ENCODE assay signal across 21 cellular contexts in the genomic region with DNA sequence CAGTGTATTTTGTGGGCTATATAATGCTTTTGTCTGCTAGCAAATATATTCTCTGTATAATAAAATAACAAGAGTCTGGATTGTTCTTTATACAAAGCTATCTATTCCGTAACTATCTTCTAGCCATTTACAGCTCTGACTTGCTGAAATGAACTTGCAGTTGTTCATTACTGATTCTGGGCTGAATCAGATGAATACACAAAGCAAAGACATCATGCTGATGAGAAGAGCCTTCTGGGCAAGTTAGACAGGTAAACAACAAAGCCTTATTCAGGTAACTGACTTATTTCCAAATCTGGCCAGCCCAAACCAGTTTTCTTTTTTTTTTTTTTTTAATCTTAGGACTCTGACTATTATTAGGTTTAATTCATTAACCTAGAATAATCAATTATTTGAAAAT.
"Had no signal": no experiment of that assay in that cellular context is flagged by ENCODE, and none has a peak within 500 bp of the region (broad histone marks: within the 10 kb centered on the region; RNA-seq: fewer than 3 reads in every experiment).

No MANE protein-coding gene starts in this region.

- H3K27ac Mint-ChIP-seq: activated naive CD4-positive, alpha-beta T cell treated with anti-CD3 and anti-CD28 coated beads for 36 hours; activated naive CD8-positive, alpha-beta T cell treated with anti-CD3 and anti-CD28 coated beads, Interleukin-2, amount 50 U/mL, for 24 hours; activated T-helper 17 cell treated with anti-CD3 and anti-CD28 coated beads, Interleukin-2, amount 50 U/mL, for 72 hours; immature natural killer cell; nephron progenitor cell; stimulated activated naive B cell treated with anti-CD40 and anti-IgM and Interleukin-4, amounts not matched to agents 10 μg/mL and 1 μg/mL and 100 μg/mL, for 72 hours had no signal

- H3K9me3 ChIP-seq: esophagus squamous epithelium, prostate gland, tibial artery had no signal

- H3K4me1 Mint-ChIP-seq: activated naive CD8-positive, alpha-beta T cell treated with anti-CD3 and anti-CD28 coated beads, Interleukin-2, amount 50 U/mL, for 24 hours; activated T-helper 17 cell treated with anti-CD3 and anti-CD28 coated beads, Interleukin-2, amount 50 U/mL, for 72 hours; immature natural killer cell; nephron progenitor cell; stimulated activated naive B cell treated with anti-CD40 and anti-IgM and Interleukin-4, amounts not matched to agents 10 μg/mL and 1 μg/mL and 100 μg/mL, for 72 hours had no signal

- H3K4me3 Mint-ChIP-seq: activated naive CD4-positive, alpha-beta T cell treated with anti-CD3 and anti-CD28 coated beads for 36 hours; activated naive CD8-positive, alpha-beta T cell treated with anti-CD3 and anti-CD28 coated beads, Interleukin-2, amount 50 U/mL, for 24 hours; activated T-helper 17 cell treated with anti-CD3 and anti-CD28 coated beads, Interleukin-2, amount 50 U/mL, for 72 hours; immature natural killer cell; nephron progenitor cell; stimulated activated naive B cell treated with anti-CD40 and anti-IgM and Interleukin-4, amounts not matched to agents 10 μg/mL and 1 μg/mL and 100 μg/mL, for 72 hours had no signal

- FAIRE-seq: astrocyte, endometrium, urothelium cell line had no signal

- H3K9me3 Mint-ChIP-seq: activated naive CD4-positive, alpha-beta T cell treated with anti-CD3 and anti-CD28 coated beads for 36 hours; activated naive CD8-positive, alpha-beta T cell treated with anti-CD3 and anti-CD28 coated beads, Interleukin-2, amount 50 U/mL, for 24 hours; activated T-helper 17 cell treated with anti-CD3 and anti-CD28 coated beads, Interleukin-2, amount 50 U/mL, for 72 hours; stimulated activated naive B cell treated with anti-CD40 and anti-IgM and Interleukin-4, amounts not matched to agents 10 μg/mL and 1 μg/mL and 100 μg/mL, for 72 hours had no signal

- ATAC-seq: activated naive CD8-positive, alpha-beta T cell treated with anti-CD3 and anti-CD28 coated beads, Interleukin-2, amount 50 U/mL, for 24 hours; activated T-helper 17 cell treated with anti-CD3 and anti-CD28 coated beads, Interleukin-2, amount 50 U/mL, for 72 hours; right cardiac atrium; stimulated activated naive B cell treated with anti-CD40 and anti-IgM and Interleukin-4, amounts not matched to agents 10 μg/mL and 1 μg/mL and 100 μg/mL, for 72 hours had no signal

- H3K27me3 Mint-ChIP-seq: activated naive CD8-positive, alpha-beta T cell treated with anti-CD3 and anti-CD28 coated beads, Interleukin-2, amount 50 U/mL, for 24 hours; activated T-helper 17 cell treated with anti-CD3 and anti-CD28 coated beads, Interleukin-2, amount 50 U/mL, for 72 hours; stimulated activated naive B cell treated with anti-CD40 and anti-IgM and Interleukin-4, amounts not matched to agents 10 μg/mL and 1 μg/mL and 100 μg/mL, for 72 hours had no signal

- DNase-seq: activated CD4-positive, alpha-beta T cell treated with anti-CD3 and anti-CD28 coated beads, Interleukin-2, amount 50 U/mL, for 48 hours; activated naive CD4-positive, alpha-beta T cell treated with anti-CD3 and anti-CD28 coated beads for 36 hours; activated naive CD8-positive, alpha-beta T cell treated with anti-CD3 and anti-CD28 coated beads, Interleukin-2, amount 50 U/mL, for 24 hours; esophagus squamous epithelium; foreskin fibroblast; glutamatergic neuron; hypothalamus; immature natural killer cell; nephron progenitor cell; right cardiac atrium; stimulated activated CD4-positive, alpha-beta T cell treated with anti-CD3 and anti-CD28 coated beads, Interleukin-15, amount 100 ng/mL, for 24 hours; stimulated activated CD4-positive, alpha-beta T cell treated with anti-CD3 and anti-CD28 coated beads, Interleukin-4, amount 100 ng/mL, for 1 hour; stimulated activated naive B cell treated with anti-CD40 and anti-IgM and Interleukin-4, amounts not matched to agents 10 μg/mL and 1 μg/mL and 100 μg/mL, for 72 hours; tibial artery had no signal

- H3K27ac ChIP-seq: cardiac muscle cell, skin epidermis, tibial artery had no signal

- H3K36me3 Mint-ChIP-seq: immature natural killer cell had no signal
